In the genomic region with DNA sequence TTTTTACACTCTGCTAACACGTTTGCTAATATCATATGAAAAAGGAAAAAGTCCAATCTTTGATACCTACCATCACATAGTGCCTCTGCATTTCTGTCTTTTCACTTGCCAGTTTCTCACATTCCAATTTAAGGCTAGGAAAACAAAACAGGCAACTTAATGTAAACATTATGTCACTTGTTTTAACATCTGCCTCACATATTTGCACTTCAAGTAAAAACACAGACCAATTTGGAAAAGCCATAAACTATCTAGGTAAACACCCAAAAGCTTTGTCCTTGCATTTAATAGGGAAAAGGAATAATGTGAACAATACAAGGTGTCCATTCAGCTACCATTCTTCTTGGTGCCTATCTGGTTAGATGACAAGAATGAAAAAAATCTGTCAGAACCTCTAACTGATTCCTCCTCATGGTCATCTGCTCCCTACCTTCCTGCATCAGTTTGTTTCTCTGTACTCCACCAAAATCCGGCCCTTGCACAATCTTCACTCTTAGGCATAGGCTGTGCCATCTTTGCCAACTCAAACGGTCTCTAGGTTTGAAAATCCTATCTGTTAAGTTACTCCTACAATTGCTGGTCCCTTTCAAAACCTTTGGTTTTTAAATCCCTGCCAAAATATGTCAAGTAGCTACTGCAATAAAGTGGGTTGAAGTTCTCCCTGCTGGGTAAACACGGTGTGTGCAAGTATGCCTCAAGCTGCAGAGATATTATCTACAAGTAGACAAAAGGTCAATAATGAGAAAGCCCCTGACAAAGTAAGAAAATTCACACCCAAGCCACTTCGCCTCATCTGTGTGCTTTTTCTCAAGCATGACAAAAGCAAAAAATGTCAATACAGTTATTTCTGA, we compare ENCODE assay signal across 9 cellular contexts. TPM values are rescaled to one million over a fixed set of nuclear protein-coding genes. Genes with fewer than 3 reads are reported as not detected.
DNase-seq lines count a peak whose midpoint lies in the region; ATAC-seq and TF ChIP-seq lines count a peak whose summit lies in the region.
"Had no signal": no experiment of that assay in that cellular context is flagged by ENCODE, and none has a peak within 500 bp of the region (broad histone marks: within the 10 kb centered on the region; RNA-seq: fewer than 3 reads in every experiment).

No MANE protein-coding gene starts in this region.

- H3K27ac Mint-ChIP-seq in T-helper 17 cell: no peak overlapping the region

- DNase-seq in H4 (ENCODE audit: low spot score) (peak; percentile 39), fibroblast of the aortic adventitia (ENCODE audit: low read depth) (peak; percentile 56), T-helper 17 cell (no peak)
- DNase-seq: stimulated activated naive CD8-positive, alpha-beta T cell treated with anti-CD3 and anti-CD28 coated beads, Interleukin-15, Interleukin-2, amounts not matched to agents 100 U/mL and 50 U/mL, for 24 hours had no signal

- TF ChIP-seq CTCF in OCI-LY3 (IDR thresholded peaks at IDR 0.05; ENCODE audit: low read depth, low read length): peak; percentile 23; the same call in 1 of the 2 replicates
- peak; percentile 41 for TF ChIP-seq CTCF in fibroblast of the aortic adventitia (IDR thresholded peaks at IDR 0.05; ENCODE audit: insufficient read depth, low read length)

- H3K79me2 ChIP-seq in OCI-LY3 (ENCODE audit: low read length): no peaks in the 10 kb centered on the region

- peaks cover 20% of the 10 kb centered on the region for H3K27me3 ChIP-seq in OCI-LY3 (ENCODE audit: low read depth, low read length)
- H3K27me3 ChIP-seq in skeletal muscle satellite cell (ENCODE audit: control insufficient read depth, insufficient read depth, low read length): no peaks in the 10 kb centered on the region

- H3K27ac ChIP-seq in OCI-LY3 (ENCODE audit: low read length): no peak overlapping the region

- H3K36me3 Mint-ChIP-seq in T-helper 17 cell (ENCODE audit: low read depth): no peaks in the 10 kb centered on the region

- no peak for ATAC-seq in HG03457 (IDR thresholded peaks at IDR 0.05; ENCODE audit: unreplicated experiment)
- ATAC-seq in GM19035 (IDR thresholded peaks at IDR 0.05; ENCODE audit: unreplicated experiment): no peak
- no peak for ATAC-seq in GM18873 (IDR thresholded peaks at IDR 0.05; ENCODE audit: low FRiP score, unreplicated experiment)
- ATAC-seq in T-helper 17 cell: no peak
- ATAC-seq: stimulated activated naive CD8-positive, alpha-beta T cell treated with anti-CD3 and anti-CD28 coated beads, Interleukin-15, Interleukin-2, amounts not matched to agents 100 U/mL and 50 U/mL, for 24 hours had no signal

- H3K27me3 Mint-ChIP-seq in T-helper 17 cell: peaks cover 18% of the 10 kb centered on the region

- H3K9me3 ChIP-seq in OCI-LY3 (ENCODE audit: insufficient read depth, low read length) (no peaks in the 10 kb centered on the region), skeletal muscle satellite cell (replicated peaks; ENCODE audit: low read length) (no peaks in the 10 kb centered on the region), T-helper 17 cell (ENCODE audit: control insufficient read depth, low read length, poor library complexity, severe bottlenecking) (no peaks in the 10 kb centered on the region)

- H3K4me2 ChIP-seq in OCI-LY3 (ENCODE audit: low read length) (no peak overlapping the region), skeletal muscle satellite cell (ENCODE audit: low read length) (peak overlapping the region; percentile 78)

- peaks cover 20% of the 10 kb centered on the region for H3K4me1 Mint-ChIP-seq in T-helper 17 cell

- no peaks in the 10 kb centered on the region; the same call in 1 of the 2 replicates for H3K4me1 ChIP-seq in OCI-LY3 (ENCODE audit: low read length)
- H3K4me1 ChIP-seq in skeletal muscle satellite cell (ENCODE audit: control insufficient read depth, insufficient read depth, low read length): peaks cover 17% of the 10 kb centered on the region

- no peaks in the 10 kb centered on the region for H4K20me1 ChIP-seq in OCI-LY3 (ENCODE audit: insufficient read depth, low read length)

- H3K9ac ChIP-seq in OCI-LY3 (ENCODE audit: low read length) (no peak overlapping the region), skeletal muscle satellite cell (ENCODE audit: low read depth, low read length) (no peak overlapping the region)

- H3K4me3 Mint-ChIP-seq in T-helper 17 cell: no peak overlapping the region

- H3K4me3 ChIP-seq in OCI-LY3 (ENCODE audit: low read length) (no peak overlapping the region), fibroblast of the aortic adventitia (ENCODE audit: low read depth, low read length) (peak overlapping the region; percentile 84), skeletal muscle satellite cell (ENCODE audit: low read length) (peak overlapping the region; percentile 81)

- no peak overlapping the region for H2AFZ ChIP-seq in OCI-LY3 (ENCODE audit: low read depth, low read length)

- H3K36me3 ChIP-seq in OCI-LY3 (replicated peaks; ENCODE audit: low read depth, low read length): no peaks in the 10 kb centered on the region
- H3K36me3 ChIP-seq in skeletal muscle satellite cell (ENCODE audit: insufficient read depth, low read length): no peaks in the 10 kb centered on the region

RNA-seq across cellular contexts. Expression of gene TLE1, which starts 3.4 kb away (rescaled TPM):
- 6.2 and 8.7 TPM in 2 replicates for total RNA-seq in H4 (2014; rRNA removed; shearing (Covaris generic))
- 33.4 and 49.5 TPM in 2 replicates for total RNA-seq in fibroblast of the aortic adventitia (ENCODE audit: low replicate concordance)
- 8.9 and 14.4 TPM in 2 replicates for total RNA-seq in skeletal muscle satellite cell (2012; rRNA removed)
- total RNA-seq in T-helper 17 cell: 1 to 10 TPM; 2.2 to 3.4 TPM

Comparison
In these comparisons a context has a peak if more than half of its experiments do, and no peak if none do; other contexts are left out.
1. DNase-seq: peak in H4 (single experiment) and fibroblast of the aortic adventitia (single experiment); none in T-helper 17 cell (0 of 3).